In genomic region chr2:139609109-139609508, GRCh38 we compare ENCODE assay signal across 36 cellular contexts.
"Had no signal": no experiment of that assay in that cellular context is flagged by ENCODE, and none has a peak within 500 bp of the region (broad histone marks: within the 10 kb centered on the region; RNA-seq: fewer than 3 reads in every experiment).

No MANE protein-coding gene starts in this region.

- H3K36me3 ChIP-seq: MG63 had no signal

- DNase-seq: Karpas-422, Kasumi-1, MG63, MM.1S, MV-4-11, NCI-H1048, NCI-H1092, NCI-H1092 treated with DMSO at 0.1 percent for 48 hours, NCI-H1105, NCI-H1105 treated with DMSO at 0.1 percent for 48 hours, NCI-H1417, NCI-H1417 treated with DMSO at 0.1 percent for 48 hours, NCI-H1436, NCI-H1436 treated with DMSO at 0.1 percent for 48 hours, NCI-H146, NCI-H1694, NCI-H1694 treated with DMSO at 0.1 percent for 48 hours, NCI-H187, NCI-H187 treated with DMSO at 0.1 percent for 48 hours, NCI-H1930, NCI-H2029, NCI-H2029 treated with DMSO at 0.1 percent for 48 hours, NCI-H2081, NCI-H2081 treated with DMSO at 0.1 percent for 48 hours, NCI-H2107, NCI-H2171, NCI-H2171 treated with DMSO at 0.1 percent for 48 hours, NCI-H2227 treated with DMSO at 0.1 percent for 48 hours, NCI-H226, NCI-H345, NCI-H446, NCI-H446 treated with DMSO at 0.1 percent for 48 hours, NCI-H510A, NCI-H510A treated with DMSO at 0.1 percent for 48 hours, NCI-H524, NCI-H524 treated with DMSO at 0.1 percent for 48 hours had no signal

- H3K27me3 ChIP-seq: MG63 had no signal

- H3K4me3 ChIP-seq: MG63 had no signal

- H3K9me3 ChIP-seq: MG63 had no signal
